In the genomic region with DNA sequence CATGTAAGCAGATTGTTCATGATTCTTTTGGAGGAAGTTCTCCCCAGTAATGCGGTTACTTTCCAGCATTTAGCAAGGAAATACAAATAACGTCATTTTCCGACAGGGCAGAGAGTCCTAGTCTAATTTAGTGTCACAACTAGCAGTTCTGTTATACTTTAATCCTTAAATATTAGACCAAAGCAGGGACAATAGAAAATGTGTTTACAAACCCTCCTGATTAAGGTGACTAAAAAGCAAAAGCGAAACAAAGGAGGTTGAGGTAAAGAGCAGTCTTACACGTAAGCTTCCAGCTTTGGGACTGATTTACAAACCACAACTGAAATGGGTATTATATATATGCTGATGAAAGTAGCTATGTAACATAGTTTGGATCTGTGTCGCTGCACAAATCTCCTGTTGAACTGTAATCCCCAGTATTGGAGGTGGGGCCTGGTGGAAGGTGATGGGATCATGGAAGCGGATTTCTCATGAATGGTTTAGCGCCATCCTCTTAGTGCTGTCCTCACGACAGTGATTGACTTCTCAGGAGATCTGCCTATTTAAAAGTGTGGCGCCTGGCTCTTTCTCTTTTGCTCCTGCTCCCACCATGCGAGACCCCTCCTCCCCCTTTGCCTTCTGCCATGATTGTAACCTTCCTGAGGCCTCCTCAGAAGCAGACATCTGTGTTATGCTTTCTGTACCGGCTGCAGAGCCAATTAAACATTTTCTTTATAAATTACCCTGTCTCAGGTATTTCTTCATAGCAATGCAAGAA, we compare ENCODE assay signal across 9 cellular contexts.
DNase-seq lines count a peak whose midpoint lies in the region; ATAC-seq and TF ChIP-seq lines count a peak whose summit lies in the region.
"Had no signal": no experiment of that assay in that cellular context is flagged by ENCODE, and none has a peak within 500 bp of the region (broad histone marks: within the 10 kb centered on the region; RNA-seq: fewer than 3 reads in every experiment).

No MANE protein-coding gene starts in this region.

- H3K36me3 ChIP-seq in BLaER1 (no peaks in the 10 kb centered on the region), mammary epithelial cell (ENCODE audit: insufficient read depth, low read length) (no peaks in the 10 kb centered on the region)

- H3K36me3 Mint-ChIP-seq in brain, result no peaks in the 10 kb centered on the region

- no peaks in the 10 kb centered on the region for H4K20me1 ChIP-seq in BLaER1
- no peaks in the 10 kb centered on the region for H4K20me1 ChIP-seq in mammary epithelial cell (ENCODE audit: insufficient read depth, low read length)

- no peak overlapping the region for H3K4me3 Mint-ChIP-seq in brain

- DNase-seq in NCI-H1694 (lab: John Stamatoyannopoulos, UW) (no peak), COLO829 (ENCODE audit: low spot score) (no peak), posterior vena cava (ENCODE audit: low spot score) (no peak), mammary epithelial cell (no peak)

- intact Hi-C loops in posterior vena cava (cut with DNase I) (no loop called here), mammary epithelial cell (cut with micrococcal nuclease) (no loop called here)

- H3K27me3 Mint-ChIP-seq in brain, result no peaks in the 10 kb centered on the region

- CTCF ChIA-PET in mammary epithelial cell (lab: Charles Lee; ENCODE audit: low non-redundant PET), result no interaction called here

- peak overlapping the region; percentile 51 for H3K9ac ChIP-seq in BLaER1
- no peak overlapping the region for H3K9ac ChIP-seq in mammary epithelial cell (ENCODE audit: insufficient read depth, low read length)

- 88% methylated on average over 12 of the region's 12 CpGs for WGBS in mammary epithelial cell (ENCODE audit: low coverage, missing lambda C conversion rate)

- peak; percentile 79 for ATAC-seq in GM19035 (IDR thresholded peaks at IDR 0.05; ENCODE audit: unreplicated experiment)
- peak; percentile 83 for ATAC-seq in HG03095 (IDR thresholded peaks at IDR 0.05; ENCODE audit: unreplicated experiment)

- H3K4me1 Mint-ChIP-seq in brain, result peaks cover 44% of the 10 kb centered on the region

- peak overlapping the region in 4 of 5 experiments; percentile 7 to 46 (median 26) for H3K27ac Mint-ChIP-seq in brain

- H3K27me3 ChIP-seq in BLaER1 (no peaks in the 10 kb centered on the region), mammary epithelial cell (ENCODE audit: insufficient read depth, low read length) (peaks cover 4% of the 10 kb centered on the region)

- BruUV-seq in mammary epithelial cell (replicated peaks; lab: Mats Ljungman, UMichigan), result no TSS peak

- no peak overlapping the region for H2AFZ ChIP-seq in mammary epithelial cell (ENCODE audit: low read depth, low read length)

- H3K4me2 ChIP-seq in BLaER1 (peak overlapping the region; percentile 71), mammary epithelial cell (ENCODE audit: insufficient read depth, low read depth, low read length) (no peak overlapping the region)

- peak overlapping the region; percentile 68 for H3K27ac ChIP-seq in BLaER1
- no peak overlapping the region for H3K27ac ChIP-seq in mammary epithelial cell (ENCODE audit: insufficient read depth, low read depth, low read length)

- H3K4me3 ChIP-seq in BLaER1, result peak overlapping the region; percentile 40
- no peak overlapping the region for H3K4me3 ChIP-seq in mammary epithelial cell (replicated peaks in 1 of 3; ENCODE audit: insufficient read depth in 1 of 3, low read depth in 2 of 3, low read length in 3 of 3)
- H3K4me3 ChIP-seq: skin epidermis had no signal

- peaks cover 49% of the 10 kb centered on the region for H3K4me1 ChIP-seq in BLaER1
- no peaks in the 10 kb centered on the region for H3K4me1 ChIP-seq in mammary epithelial cell (ENCODE audit: insufficient read depth, low read length)

- H3K79me2 ChIP-seq in mammary epithelial cell (ENCODE audit: insufficient read depth, low read length), result no peaks in the 10 kb centered on the region

- TF ChIP-seq CTCF in brain (conservative IDR thresholded peaks at IDR 0.05) (no peak), mammary epithelial cell (conservative IDR thresholded peaks at IDR 0.05 in 1 of 2, IDR thresholded peaks at IDR 0.05 in 1 of 2; ENCODE audit: extremely low read depth in 1 of 2, insufficient read depth in 1 of 2, low read depth in 1 of 2, low read length in 2 of 2) (no peak)

- H3K9me3 Mint-ChIP-seq in brain, result peaks cover 0 to 4% (median 0%) of the 10 kb centered on the region in 5 experiments

- dilution Hi-C loops in mammary epithelial cell (cut with HindIII; ENCODE audit: low sequenced_read_pairs), result loop anchor here (5.0 kb wide), 1 partner anchor 48 kb away; no protein-coding TSS in a partner anchor

- in situ Hi-C loops in mammary epithelial cell (cut with MboI; ENCODE audit: low sequenced_read_pairs in 2 of 2), result no loop called here

- H3K9me3 ChIP-seq in BLaER1, result peaks cover 5% of the 10 kb centered on the region; the same call in 1 of the 2 replicates
- H3K9me3 ChIP-seq in mammary epithelial cell (replicated peaks; ENCODE audit: insufficient read depth, low read length), result no peaks in the 10 kb centered on the region
